Comparison of ENCODE assay signal across 8 cellular contexts in the genomic region with DNA sequence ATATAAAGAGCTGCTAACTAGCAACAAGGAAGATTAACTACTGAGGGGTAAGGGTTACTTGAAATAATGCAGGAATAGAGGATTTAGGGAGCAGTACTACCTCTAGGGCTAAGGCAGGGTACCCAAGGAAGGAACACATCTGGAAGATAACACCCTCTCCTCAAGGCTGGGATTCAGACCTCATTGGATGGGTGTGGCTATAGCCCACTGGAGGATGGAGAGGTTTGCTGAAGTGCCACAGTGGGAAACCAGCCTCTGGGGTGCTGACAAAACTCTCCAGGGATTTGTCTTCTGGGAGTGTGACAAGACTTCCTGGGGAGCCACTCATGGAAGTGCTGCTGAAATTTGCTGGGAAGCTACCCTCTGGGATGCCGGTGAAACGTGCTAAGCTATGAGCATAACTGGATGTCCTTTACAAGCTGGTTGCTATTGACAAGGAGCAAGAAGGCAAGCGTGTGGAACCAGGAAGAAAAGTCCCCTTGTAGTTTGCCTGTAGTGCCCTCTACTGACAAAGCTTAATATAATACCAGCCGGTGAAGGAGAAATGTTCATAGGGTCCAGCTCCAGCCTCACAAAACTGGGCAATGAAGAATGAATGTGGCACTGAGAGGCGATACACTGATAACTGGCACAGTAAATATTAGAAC.
A peak's percentile ranks its signal among the peaks of the same experiment; 100 is the strongest.
DNase-seq lines count a peak whose midpoint lies in the region; ATAC-seq and TF ChIP-seq lines count a peak whose summit lies in the region.

No MANE protein-coding gene starts in this region.

- TF ChIP-seq CTCF in AG10803 (conservative IDR thresholded peaks at IDR 0.05; ENCODE audit: low read length) (peak; percentile 54), GM12873 (IDR thresholded peaks at IDR 0.05; ENCODE audit: insufficient read depth, low read depth, low read length, missing control alignments) (peak; percentile 70), chondrocyte (IDR thresholded peaks at IDR 0.05) (peak; percentile 76), nephron (IDR thresholded peaks at IDR 0.05; ENCODE audit: unreplicated experiment in 3 of 3) (peak in 2 of 3 experiments; percentile 7 to 29)

- H3K36me3 Mint-ChIP-seq in chondrocyte (ENCODE audit: low read depth) (peaks cover 7% of the 10 kb centered on the region), nephron (ENCODE audit: low read depth) (peaks cover 11% of the 10 kb centered on the region)

- H3K9me3 Mint-ChIP-seq in chondrocyte (ENCODE audit: low read depth) (peaks cover 18% of the 10 kb centered on the region), nephron (peaks cover 20% of the 10 kb centered on the region)

- H3K4me1 Mint-ChIP-seq in chondrocyte (ENCODE audit: low read depth) = no peaks in the 10 kb centered on the region
- H3K4me1 Mint-ChIP-seq in nephron = peaks cover 4% of the 10 kb centered on the region

- DNase-seq in AG10803 (ENCODE audit: low read depth) (peak; percentile 55), NOMO-1 treated with dmso at 0.1 percent for 144 hours (lab: John Stamatoyannopoulos, UW; ENCODE audit: unreplicated experiment) (peak; percentile 4), chondrocyte (ENCODE audit: low spot score) (no peak), C1 segment of cervical spinal cord (lab: John Stamatoyannopoulos, UW) (no peak)

- no peak overlapping the region for H3K4me3 ChIP-seq in AG10803 (ENCODE audit: low read length)

- ATAC-seq in HG03196 (IDR thresholded peaks at IDR 0.05; ENCODE audit: unreplicated experiment) (peak; percentile 78), GM18520 (IDR thresholded peaks at IDR 0.05; ENCODE audit: unreplicated experiment) (no peak)

- H3K27me3 Mint-ChIP-seq in chondrocyte (ENCODE audit: low read depth) (no peaks in the 10 kb centered on the region), nephron (ENCODE audit: low read depth) (no peaks in the 10 kb centered on the region)

- H3K27ac Mint-ChIP-seq in chondrocyte (ENCODE audit: unreplicated experiment) = no peak overlapping the region
- peak overlapping the region in 1 of 3 experiments; percentile 5 for H3K27ac Mint-ChIP-seq in nephron

- H3K4me3 Mint-ChIP-seq in chondrocyte (ENCODE audit: unreplicated experiment) (no peak overlapping the region), nephron (no peak overlapping the region)

Comparison
In these comparisons a context has a peak if more than half of its experiments do, and no peak if none do; other contexts are left out.
1. DNase-seq: peak in AG10803 (single experiment) and NOMO-1 treated with dmso at 0.1 percent for 144 hours (single experiment); none in chondrocyte (single experiment) and C1 segment of cervical spinal cord (0 of 14).
2. CTCF ChIP-seq: peak in every context shown above with its lines; median percentile 76 in chondrocyte; 70 in GM12873; 54 in AG10803; 18 in nephron.